ENCODE assay signal across 8 cellular contexts in the genomic region with DNA sequence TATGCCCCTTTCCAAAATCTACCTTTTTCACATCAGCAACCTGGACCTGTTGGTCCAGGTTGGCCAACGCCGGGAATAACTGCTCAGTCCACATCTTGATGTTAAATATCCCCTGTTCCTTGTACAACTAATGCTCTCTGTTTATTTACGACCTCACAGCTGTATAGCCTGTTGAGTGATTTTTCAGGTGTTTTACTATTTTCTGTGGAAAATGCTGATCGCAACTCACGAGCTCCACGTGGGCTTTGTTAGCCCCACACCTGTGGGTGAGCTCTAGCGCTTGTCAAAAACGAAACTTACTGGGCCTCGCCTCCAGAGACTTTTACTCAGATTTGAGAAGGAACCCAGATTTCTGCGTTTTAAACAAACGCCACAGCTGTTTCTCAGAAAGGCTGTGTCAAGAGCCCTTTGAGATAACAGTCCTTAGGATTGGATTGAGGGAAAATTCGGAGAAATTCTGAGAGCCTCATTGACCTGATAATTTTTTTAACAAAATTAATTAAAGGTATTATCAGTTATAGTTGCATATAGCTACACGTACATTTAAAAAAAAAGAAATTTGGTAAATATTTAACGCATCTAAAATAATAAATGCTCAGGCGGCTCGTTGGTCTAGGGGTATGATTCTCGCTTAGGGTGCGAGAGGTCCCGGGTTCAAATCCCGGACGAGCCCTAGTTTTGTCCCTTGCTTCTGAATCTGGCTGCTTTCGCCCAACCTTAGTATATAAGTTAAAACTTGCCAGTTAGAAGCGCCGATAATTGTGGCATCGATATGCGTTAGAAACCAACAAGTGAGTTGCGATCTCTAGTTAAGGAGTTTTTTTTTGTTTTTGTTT. TPM values are rescaled to one million over a fixed set of nuclear protein-coding genes. Genes with fewer than 3 reads are reported as not detected.
DNase-seq lines count a peak whose midpoint lies in the region; ATAC-seq and TF ChIP-seq lines count a peak whose summit lies in the region.

No MANE protein-coding gene starts in this region.

- TF ChIP-seq CTCF in glutamatergic neuron (IDR thresholded peaks at IDR 0.05; ENCODE audit: partially characterized antibody, unreplicated experiment) (no peak), progenitor cell of endocrine pancreas (IDR thresholded peaks at IDR 0.05; ENCODE audit: unreplicated experiment) (no peak)

- peaks cover 5% of the 10 kb centered on the region for H3K4me1 Mint-ChIP-seq in glutamatergic neuron (ENCODE audit: low read depth, unreplicated experiment)
- H3K4me1 Mint-ChIP-seq in progenitor cell of endocrine pancreas (ENCODE audit: low read depth) = peaks cover 4% of the 10 kb centered on the region

- no peaks in the 10 kb centered on the region for H3K36me3 Mint-ChIP-seq in glutamatergic neuron (ENCODE audit: unreplicated experiment)
- H3K36me3 Mint-ChIP-seq in progenitor cell of endocrine pancreas (ENCODE audit: insufficient read depth) = no peaks in the 10 kb centered on the region

- DNase-seq in DMS 273 (lab: John Stamatoyannopoulos, UW; ENCODE audit: unreplicated experiment) (peak; percentile 88), RPMI7951 (ENCODE audit: low read depth) (peak; percentile 64), glutamatergic neuron (peak; percentile 56), progenitor cell of endocrine pancreas (ENCODE audit: low spot score, unreplicated experiment) (no peak), HPDE6-E6E7 (ENCODE audit: extremely low spot score) (no peak)
- peak; percentile 12 to 38 (median 20) for DNase-seq in activated naive CD4-positive, alpha-beta T cell (lab: John Stamatoyannopoulos, UW)

- H3K27me3 Mint-ChIP-seq in glutamatergic neuron (ENCODE audit: unreplicated experiment) (peaks cover 7% of the 10 kb centered on the region), progenitor cell of endocrine pancreas (peaks cover 11% of the 10 kb centered on the region)

- H3K27ac Mint-ChIP-seq in glutamatergic neuron (ENCODE audit: unreplicated experiment) (peak overlapping the region; percentile 24), progenitor cell of endocrine pancreas (peak overlapping the region; percentile 51)

- ATAC-seq in HG03159 (IDR thresholded peaks at IDR 0.05; ENCODE audit: unreplicated experiment) (peak; percentile 41), HG03095 (IDR thresholded peaks at IDR 0.05; ENCODE audit: unreplicated experiment) (no peak)

- H3K9me3 Mint-ChIP-seq in glutamatergic neuron (ENCODE audit: unreplicated experiment) (peaks cover 15% of the 10 kb centered on the region), progenitor cell of endocrine pancreas (ENCODE audit: low read depth) (no peaks in the 10 kb centered on the region)

- H3K4me3 Mint-ChIP-seq in glutamatergic neuron (ENCODE audit: unreplicated experiment) = no peak overlapping the region
- no peak overlapping the region for H3K4me3 Mint-ChIP-seq in progenitor cell of endocrine pancreas (ENCODE audit: low read depth)

RNA-seq across cellular contexts. Expression of gene HMGN4, which starts 16.7 kb away (rescaled TPM):
- total RNA-seq in RPMI7951 (2014; rRNA removed; shearing (Covaris generic)) = 130 and 164 TPM in 2 replicates
- total RNA-seq in glutamatergic neuron (ENCODE audit: unreplicated experiment) (56.9 TPM), progenitor cell of endocrine pancreas (39.7 and 42.5 TPM in 2 replicates)

RNA-seq across cellular contexts. Expression of gene ABT1, which starts 41.9 kb away (rescaled TPM):
- 16.2 and 20.6 TPM in 2 replicates for total RNA-seq in RPMI7951 (2014; rRNA removed; shearing (Covaris generic))
- total RNA-seq in glutamatergic neuron (ENCODE audit: unreplicated experiment) = 15.9 TPM
- 23.6 and 25.5 TPM in 2 replicates for total RNA-seq in progenitor cell of endocrine pancreas

RNA-seq across cellular contexts. Expression of gene BTN1A1, which starts 54.8 kb away (rescaled TPM):
- total RNA-seq in RPMI7951 (2014; rRNA removed; shearing (Covaris generic)) = not detected in 2 replicates
- not detected for total RNA-seq in glutamatergic neuron (ENCODE audit: unreplicated experiment)
- 1.5 and 1.6 TPM in 2 replicates for total RNA-seq in progenitor cell of endocrine pancreas

Comparison
In these comparisons a context has a peak if more than half of its experiments do, and no peak if none do; other contexts are left out.
1. DNase-seq: peak in DMS 273 (single experiment), RPMI7951 (single experiment), activated naive CD4-positive, alpha-beta T cell (4 of 4) and glutamatergic neuron (single experiment); none in progenitor cell of endocrine pancreas (single experiment) and HPDE6-E6E7 (single experiment).